Comparison of ENCODE assay signal across 7 cellular contexts in genomic region chr12:54352022-54352531, GRCh38. TPM values are rescaled to one million over a fixed set of nuclear protein-coding genes. Genes with fewer than 3 reads are reported as not detected.
DNase-seq lines count a peak whose midpoint lies in the region; ATAC-seq and TF ChIP-seq lines count a peak whose summit lies in the region.

No MANE protein-coding gene starts in this region.

- ATAC-seq in GM19328 (IDR thresholded peaks at IDR 0.05; ENCODE audit: unreplicated experiment), result no peak

- H3K27me3 ChIP-seq in MG63 (no peaks in the 10 kb centered on the region), SJCRH30 (no peaks in the 10 kb centered on the region)

- H3K27me3 Mint-ChIP-seq in osteocyte (ENCODE audit: unreplicated experiment), result no peaks in the 10 kb centered on the region

- peaks cover 17% of the 10 kb centered on the region for H3K4me1 Mint-ChIP-seq in osteocyte (ENCODE audit: unreplicated experiment)

- no peaks in the 10 kb centered on the region for H3K9me3 ChIP-seq in MG63
- no peaks in the 10 kb centered on the region for H3K9me3 ChIP-seq in SJCRH30 (replicated peaks)

- H3K36me3 Mint-ChIP-seq in osteocyte (ENCODE audit: unreplicated experiment), result peaks cover 38% of the 10 kb centered on the region

- no peak for TF ChIP-seq CTCF in foreskin fibroblast (IDR thresholded peaks at IDR 0.05; ENCODE audit: low read depth, low read length)
- TF ChIP-seq CTCF in osteocyte (IDR thresholded peaks at IDR 0.05), result no peak

- peaks cover 22% of the 10 kb centered on the region for H3K4me1 ChIP-seq in SJCRH30

- DNase-seq in M059J (ENCODE audit: low read depth) (peak; percentile 84), foreskin fibroblast (peak; percentile 65 to 86), osteocyte (ENCODE audit: extremely low spot score, unreplicated experiment) (no peak), MG63 (no peak), SJCRH30 (no peak)
- DNase-seq in activated CD4-positive, alpha-beta T cell treated with anti-CD3 and anti-CD28 coated beads for 48 hours, result peak; percentile 65

- H3K27ac Mint-ChIP-seq in osteocyte (ENCODE audit: unreplicated experiment), result peak overlapping the region; percentile 69

- H3K4me3 ChIP-seq in foreskin fibroblast (ENCODE audit: low read depth in 1 of 2, low read length in 2 of 2) (peak overlapping the region; percentile 0 to 50), MG63 (no peak overlapping the region), SJCRH30 (no peak overlapping the region)

- no peak overlapping the region for H3K27ac ChIP-seq in SJCRH30

- H3K4me3 Mint-ChIP-seq in osteocyte (ENCODE audit: unreplicated experiment), result no peak overlapping the region

- H3K9me3 Mint-ChIP-seq in osteocyte (ENCODE audit: unreplicated experiment), result no peaks in the 10 kb centered on the region

- H3K36me3 ChIP-seq in MG63 (peaks cover 58% of the 10 kb centered on the region), SJCRH30 (peaks cover 10% of the 10 kb centered on the region; the same call in 1 of the 2 replicates)

RNA-seq across cellular contexts. Expression of gene GPR84, which starts 12.2 kb away (rescaled TPM):
- total RNA-seq in M059J (2014; rRNA removed; shearing (Covaris generic)), result not detected in 2 replicates
- total RNA-seq in osteocyte, result not detected in 2 replicates
- not detected in 2 replicates for total RNA-seq in MG63 (2014; rRNA removed; shearing (Covaris generic); ENCODE audit: low replicate concordance)
- total RNA-seq in SJCRH30 (2014; rRNA removed; shearing (Covaris generic)), result not detected in 2 replicates

RNA-seq across cellular contexts. Expression of gene COPZ1, which starts 27.1 kb away (rescaled TPM):
- total RNA-seq in M059J (2014; rRNA removed; shearing (Covaris generic)), result 186 and 191 TPM in 2 replicates
- total RNA-seq in osteocyte, result 126 and 136 TPM in 2 replicates
- 243 and 381 TPM in 2 replicates for total RNA-seq in MG63 (2014; rRNA removed; shearing (Covaris generic); ENCODE audit: low replicate concordance)
- 113 and 117 TPM in 2 replicates for total RNA-seq in SJCRH30 (2014; rRNA removed; shearing (Covaris generic))

RNA-seq across cellular contexts. Expression of gene ZNF385A, which starts 32.5 kb away (rescaled TPM):
- total RNA-seq in M059J (2014; rRNA removed; shearing (Covaris generic)), result 0.71 and 4.6 TPM in 2 replicates
- 12.3 and 12.7 TPM in 2 replicates for total RNA-seq in osteocyte
- total RNA-seq in MG63 (2014; rRNA removed; shearing (Covaris generic); ENCODE audit: low replicate concordance), result 0.89 TPM in 1 of 2 replicates, not detected in the other
- total RNA-seq in SJCRH30 (2014; rRNA removed; shearing (Covaris generic)), result 12.7 and 13.2 TPM in 2 replicates

RNA-seq across cellular contexts. Expression of gene NFE2, which starts 51.3 kb away (rescaled TPM):
- 1.3 and 2.5 TPM in 2 replicates for total RNA-seq in M059J (2014; rRNA removed; shearing (Covaris generic))
- 0.30 TPM in 1 of 2 replicates, not detected in the other for total RNA-seq in osteocyte
- total RNA-seq in MG63 (2014; rRNA removed; shearing (Covaris generic); ENCODE audit: low replicate concordance), result 0.13 TPM in 1 of 2 replicates, not detected in the other
- total RNA-seq in SJCRH30 (2014; rRNA removed; shearing (Covaris generic)), result not detected in 2 replicates

Comparison
In these comparisons a context has a peak if more than half of its experiments do, and no peak if none do; other contexts are left out.
1. DNase-seq: peak in M059J (single experiment), activated CD4-positive, alpha-beta T cell treated with anti-CD3 and anti-CD28 coated beads for 48 hours (single experiment) and foreskin fibroblast (2 of 2); none in osteocyte (single experiment), MG63 (single experiment) and SJCRH30 (0 of 2).
2. H3K4me3 ChIP-seq: peak in foreskin fibroblast (2 of 2); none in MG63 (single experiment) and SJCRH30 (single experiment).